In genomic region chr20:63789836-63790571, GRCh38 we compare ENCODE assay signal across 20 cellular contexts. TPM values are rescaled to one million over a fixed set of nuclear protein-coding genes. Genes with fewer than 3 reads are reported as not detected.
DNase-seq lines count a peak whose midpoint lies in the region; ATAC-seq, FAIRE-seq and TF ChIP-seq lines count a peak whose summit lies in the region.
"Had no signal": no experiment of that assay in that cellular context is flagged by ENCODE, and none has a peak within 500 bp of the region (broad histone marks: within the 10 kb centered on the region; RNA-seq: fewer than 3 reads in every experiment).

No MANE protein-coding gene starts in this region.

- peak overlapping the region in 7 of 12 donors; percentile 14 to 93 (median 75) for H3K27ac ChIP-seq in heart left ventricle
- H3K27ac ChIP-seq in K562 (ENCODE audit: extremely low read depth, low read depth, low read length) = no peak overlapping the region
- peak overlapping the region in 3 of 4 donors; percentile 21 to 34 (median 33) for H3K27ac ChIP-seq in gastrocnemius medialis
- H3K27ac ChIP-seq: C4-2B, SJCRH30 had no signal

- H3K27me3 Mint-ChIP-seq in activated T-helper 1 cell treated with anti-CD3 and anti-CD28 coated beads, Interleukin-12 subunit alpha, Interleukin-12 subunit beta, Interleukin-2, Interleukin-4 antibody, amounts not matched to agents 30 ng/mL and 10 ng/mL and 1 ng/mL, durations not matched to agents 14 hours and 24 hours and 36 hours (ENCODE audit: insufficient read depth) = peaks cover 7% of the 10 kb centered on the region

- H3K36me3 Mint-ChIP-seq in activated T-helper 1 cell treated with anti-CD3 and anti-CD28 coated beads, Interleukin-12 subunit alpha, Interleukin-12 subunit beta, Interleukin-2, Interleukin-4 antibody, amounts not matched to agents 30 ng/mL and 10 ng/mL and 1 ng/mL, durations not matched to agents 14 hours and 24 hours and 36 hours (ENCODE audit: low read depth) = no peaks in the 10 kb centered on the region
- H3K36me3 Mint-ChIP-seq: CD8-positive, alpha-beta memory T cell had no signal

- FAIRE-seq in K562 (lab: Jason Lieb, UNC) = no peak
- FAIRE-seq: RCC 7860 had no signal

- H3K4me3 Mint-ChIP-seq in activated T-helper 1 cell treated with anti-CD3 and anti-CD28 coated beads, Interleukin-12 subunit alpha, Interleukin-12 subunit beta, Interleukin-2, Interleukin-4 antibody, amounts not matched to agents 30 ng/mL and 10 ng/mL and 1 ng/mL, durations not matched to agents 14 hours and 24 hours and 36 hours = no peak overlapping the region
- H3K4me3 Mint-ChIP-seq: CD8-positive, alpha-beta memory T cell had no signal

- POLR2A ChIA-PET in K562 (lab: Yijun Ruan, JAX) = interaction anchor here (0.6 to 1.0 kb wide), 2 partner anchors 11 to 19 kb away, joined by 3 read pairs; no protein-coding TSS in a partner anchor

- DNase-seq in heart left ventricle (peak in 1 of 5 donors; percentile 22), left cardiac atrium (no peak), DMS53 (lab: John Stamatoyannopoulos, UW) (peak; percentile 89), K562 (ENCODE audit: extremely low read depth in 1 of 4, low spot score in 3 of 4) (no peak), gastrocnemius medialis (no peak), NCI-H524 (lab: John Stamatoyannopoulos, UW) (no peak)
- no peak for DNase-seq in activated T-helper 1 cell treated with anti-CD3 and anti-CD28 coated beads, Interleukin-12 subunit alpha, Interleukin-12 subunit beta, Interleukin-2, Interleukin-4 antibody, amounts not matched to agents 30 ng/mL and 10 ng/mL and 1 ng/mL, durations not matched to agents 14 hours and 24 hours and 36 hours (ENCODE audit: low spot score)
- DNase-seq: 8988T; CD8-positive, alpha-beta memory T cell; DMS79; Karpas-422; NCI-H1105 treated with DMSO at 0.1 percent for 48 hours; NCI-H2081 treated with DMSO at 0.1 percent for 48 hours; NCI-H2171 treated with DMSO at 0.1 percent for 48 hours; NCI-H526; OCI-M1; SJCRH30 had no signal

- no peak overlapping the region for H3K4me3 ChIP-seq in heart left ventricle
- H3K4me3 ChIP-seq in K562 = no peak overlapping the region
- H3K4me3 ChIP-seq in gastrocnemius medialis = no peak overlapping the region
- H3K4me3 ChIP-seq: HAP-1, SJCRH30 had no signal

- peak overlapping the region in 1 of 2 experiments; percentile 36; a peak in 1 of 4 replicates for H3K9ac ChIP-seq in K562 (ENCODE audit: insufficient read depth in 1 of 2, low read depth in 2 of 2, low read length in 2 of 2)

- TF ChIP-seq POLR2A in heart left ventricle (IDR thresholded peaks at IDR 0.05) (no peak), K562 (conservative IDR thresholded peaks at IDR 0.05) (no peak), gastrocnemius medialis (IDR thresholded peaks at IDR 0.05) (no peak)

- TF ChIP-seq RAD21 in K562 (CRISPR knock-in tag; conservative IDR thresholded peaks at IDR 0.05 in 1 of 2, IDR thresholded peaks at IDR 0.05 in 1 of 2) = no peak

- in situ Hi-C loops in K562 (cut with MboI) = no loop called here
- in situ Hi-C loops in gastrocnemius medialis (cut with MboI; ENCODE audit: low sequenced_read_pairs in 4 of 4) = loop anchor here in 2 of 4 donors (10.0 kb wide), 2 partner anchors 75 to 185 kb away; partner anchors contain the start of genes ABHD16B (in 1 of the 2), SAMD10 (in 1 of the 2) and TPD52L2 (in 1 of the 2)

- intact Hi-C loops in heart left ventricle (cut with DNase I) = loop anchor here (2.0 to 10.0 kb wide), 5 partner anchors 37 to 185 kb away; partner anchors contain the start of genes ABHD16B (in 5 of the 10), SAMD10 (in 4 of the 10) and ZBTB46 (in 2 of the 10)
- intact Hi-C loops in left cardiac atrium (cut with DNase I) = loop anchor here in 1 of 2 donors (5.0 kb wide), 1 partner anchor 72 kb away; the partner anchor contains the start of gene ABHD16B
- intact Hi-C loops in K562 (cut with micrococcal nuclease) = loop anchor here (10.0 kb wide), 2 partner anchors 85 to 185 kb away; partner anchors contain the start of genes ARFRP1, SAMD10 and ZGPAT
- intact Hi-C loops in gastrocnemius medialis (cut with DNase I; ENCODE audit: low total_unique reads) = no loop called here
- intact Hi-C loops in activated T-helper 1 cell treated with anti-CD3 and anti-CD28 coated beads, Interleukin-12 subunit alpha, Interleukin-12 subunit beta, Interleukin-2, Interleukin-4 antibody, amounts not matched to agents 30 ng/mL and 10 ng/mL and 1 ng/mL, durations not matched to agents 14 hours and 24 hours and 36 hours (cut with micrococcal nuclease) = loop anchor here (5.0 kb wide), 2 partner anchors 182 to 267 kb away; no protein-coding TSS in a partner anchor

- no peaks in the 10 kb centered on the region for H4K20me1 ChIP-seq in K562 (replicated peaks; ENCODE audit: control insufficient read depth, insufficient read depth, low read length)

- H3K4me1 Mint-ChIP-seq in activated T-helper 1 cell treated with anti-CD3 and anti-CD28 coated beads, Interleukin-12 subunit alpha, Interleukin-12 subunit beta, Interleukin-2, Interleukin-4 antibody, amounts not matched to agents 30 ng/mL and 10 ng/mL and 1 ng/mL, durations not matched to agents 14 hours and 24 hours and 36 hours (ENCODE audit: low read depth) = no peaks in the 10 kb centered on the region

- WGBS in heart left ventricle, 4 donors = 87 to 92% (median 89%) methylated on average over 50 to 57 of the region's 57 CpGs
- WGBS in K562 (ENCODE audit: insufficient coverage, low coverage, missing lambda C conversion rate) = 56% methylated on average over 46 of the region's 57 CpGs

- no peak overlapping the region for H3K4me2 ChIP-seq in K562 (ENCODE audit: insufficient read depth, low read length)

- ATAC-seq in heart left ventricle (no peak), left cardiac atrium (no peak), K562 (no peak), gastrocnemius medialis (no peak)

- peaks cover 4 to 73% (median 55%) of the 10 kb centered on the region in 12 donors for H3K4me1 ChIP-seq in heart left ventricle
- H3K4me1 ChIP-seq in K562 (replicated peaks in 1 of 2; ENCODE audit: control insufficient read depth in 2 of 2, insufficient read depth in 2 of 2, low read length in 2 of 2) = peaks cover 3 to 46% of the 10 kb centered on the region in 2 experiments; a peak in 3 of 5 replicates
- peaks cover 0 to 7% of the 10 kb centered on the region in 2 donors for H3K4me1 ChIP-seq in gastrocnemius medialis
- H3K4me1 ChIP-seq: HAP-1, SJCRH30 had no signal

- H3K27ac Mint-ChIP-seq in activated T-helper 1 cell treated with anti-CD3 and anti-CD28 coated beads, Interleukin-12 subunit alpha, Interleukin-12 subunit beta, Interleukin-2, Interleukin-4 antibody, amounts not matched to agents 30 ng/mL and 10 ng/mL and 1 ng/mL, durations not matched to agents 14 hours and 24 hours and 36 hours = no peak overlapping the region
- H3K27ac Mint-ChIP-seq: CD8-positive, alpha-beta memory T cell had no signal

- H2AFZ ChIP-seq in K562 (ENCODE audit: low read depth, low read length) = no peak overlapping the region

- BruUV-seq in K562 (replicated peaks; lab: Mats Ljungman, UMichigan) = no TSS peak

- H3K9me1 ChIP-seq in K562 (ENCODE audit: control insufficient read depth, insufficient read depth, low read length) = no peaks in the 10 kb centered on the region

- H3K36me3 ChIP-seq in heart left ventricle (peaks cover 0 to 36% (median 17%) of the 10 kb centered on the region in 9 donors), K562 (ENCODE audit: control insufficient read depth, insufficient read depth, low read length) (no peaks in the 10 kb centered on the region), gastrocnemius medialis (peaks cover 0 to 13% of the 10 kb centered on the region in 2 donors)
- H3K36me3 ChIP-seq: HAP-1, SJCRH30 had no signal

- TF ChIP-seq CTCF in heart left ventricle (IDR thresholded peaks at IDR 0.05) (no peak), K562 (IDR thresholded peaks at IDR 0.05 in 2 of 3, conservative IDR thresholded peaks at IDR 0.05 in 1 of 3; ENCODE audit: insufficient read depth in 2 of 3, low read depth in 1 of 3, low read length in 3 of 3) (no peak), gastrocnemius medialis (IDR thresholded peaks at IDR 0.05 in 4 of 5, conservative IDR thresholded peaks at IDR 0.05 in 1 of 5) (no peak)

- no peaks in the 10 kb centered on the region for H3K79me2 ChIP-seq in K562 (ENCODE audit: control insufficient read depth, insufficient read depth, low read length)

- H3K9me3 ChIP-seq in heart left ventricle (no peaks in the 10 kb centered on the region), K562 (replicated peaks; ENCODE audit: control insufficient read depth, insufficient read depth, low read depth, low read length) (no peaks in the 10 kb centered on the region; the same call in 1 of the 2 replicates), gastrocnemius medialis (no peaks in the 10 kb centered on the region)
- H3K9me3 ChIP-seq: HAP-1, SJCRH30 had no signal

- H3K9me3 Mint-ChIP-seq in activated T-helper 1 cell treated with anti-CD3 and anti-CD28 coated beads, Interleukin-12 subunit alpha, Interleukin-12 subunit beta, Interleukin-2, Interleukin-4 antibody, amounts not matched to agents 30 ng/mL and 10 ng/mL and 1 ng/mL, durations not matched to agents 14 hours and 24 hours and 36 hours = no peaks in the 10 kb centered on the region
- H3K9me3 Mint-ChIP-seq: CD8-positive, alpha-beta memory T cell had no signal

- CTCF ChIA-PET in K562 (lab: Yijun Ruan, JAX; ENCODE audit: low intra/inter-chr PET ratio) = no interaction called here

- H3K27me3 ChIP-seq in heart left ventricle (no peaks in the 10 kb centered on the region), K562 (ENCODE audit: control insufficient read depth in 2 of 2, insufficient read depth in 2 of 2, low read length in 2 of 2) (peaks cover 3 to 39% of the 10 kb centered on the region in 2 experiments; a peak in 3 of 5 replicates), gastrocnemius medialis (no peaks in the 10 kb centered on the region)

- TF ChIP-seq EP300 in K562 (IDR thresholded peaks at IDR 0.05; ENCODE audit: low read length) = no peak

RNA-seq across cellular contexts. Expression of gene ZBTB46, which starts 41.1 kb away (rescaled TPM):
- total RNA-seq in heart left ventricle = 10 to 100 TPM; 11.2 to 27.4 (median 14.4) TPM
- polyA plus RNA-seq in heart left ventricle = 1 to 10 TPM; 6.6 to 8.2 TPM
- 10 to 100 TPM; 12.7 to 17.0 TPM for total RNA-seq in left cardiac atrium
- total RNA-seq in K562 (2011; cell fraction: chromatin; rRNA removed; ENCODE audit: low replicate concordance) = 6.4 and 23.8 TPM in 2 replicates
- 8.2 and 11.0 TPM in 2 replicates for total RNA-seq in K562 (2011; cell fraction: nucleolus; rRNA removed)
- total RNA-seq in K562 (2011; cell fraction: nucleoplasm; rRNA removed) = 6.0 and 7.5 TPM in 2 replicates
- total RNA-seq in K562 (2014; rRNA removed) = 2.2 and 2.6 TPM in 2 replicates
- 0.38 and 0.40 TPM in 2 replicates for total RNA-seq in K562 (2014; rRNA removed; fragmentation: Illumina TruSeq; extraction: Trizol)
- total RNA-seq in K562 (2015; rRNA removed; fragmentation: Illumina TruSeq; extraction: Trizol) = 2.3 TPM in 2 replicates
- 4.1 and 4.6 TPM in 2 replicates for total RNA-seq in K562 (2021)
- 1.1 and 1.7 TPM in 2 replicates for polyA plus RNA-seq in K562 (2011; rRNA removed)
- polyA plus RNA-seq in K562 (2011; cell fraction: cytosol; rRNA removed) = 1.7 and 3.0 TPM in 2 replicates
- 4.8 and 8.1 TPM in 2 replicates for polyA plus RNA-seq in K562 (2011; cell fraction: nucleus; rRNA removed)
- polyA plus RNA-seq in K562 (2012) = 2.3 and 3.0 TPM in 2 replicates
- polyA plus RNA-seq in K562 (2014; fragmentation: Illumina TruSeq; extraction: Trizol) = 0.39 and 1.1 TPM in 2 replicates
- under 1 TPM; 0.29 to 0.58 TPM for polyA plus RNA-seq in K562 (2014; fragmentation: Nextera tagmentation; extraction: Ambion mirVana)
- polyA plus RNA-seq in K562 (2014; rRNA removed) = 1.3 and 2.0 TPM in 2 replicates
- polyA minus RNA-seq in K562 (2011; rRNA and poly(A)+ RNA removed) = 13.0 and 13.5 TPM in 2 replicates
- polyA minus RNA-seq in K562 (2011; cell fraction: cytosol; rRNA and poly(A)+ RNA removed) = 14.3 and 18.7 TPM in 2 replicates
- 4.2 and 5.1 TPM in 2 replicates for polyA minus RNA-seq in K562 (2011; cell fraction: nucleus; rRNA and poly(A)+ RNA removed)
- total RNA-seq in gastrocnemius medialis = 1 to 10 TPM; 4.3 to 7.1 (median 5.6) TPM
- 1.1 and 1.2 TPM in 2 replicates for total RNA-seq in activated T-helper 1 cell treated with anti-CD3 and anti-CD28 coated beads, Interleukin-12 subunit alpha, Interleukin-12 subunit beta, Interleukin-2, Interleukin-4 antibody, amounts not matched to agents 30 ng/mL and 10 ng/mL and 1 ng/mL, durations not matched to agents 14 hours and 24 hours and 36 hours

RNA-seq across cellular contexts. Expression of gene SLC2A4RG, which starts 50.4 kb away (rescaled TPM):
- total RNA-seq in heart left ventricle (10 to 100 TPM; 41.4 to 82.5 (median 70.7) TPM), left cardiac atrium (10 to 100 TPM; 47.9 to 71.0 TPM), K562 (2014; rRNA removed) (62.7 and 92.2 TPM in 2 replicates), K562 (2014; rRNA removed; fragmentation: Illumina TruSeq; extraction: Trizol) (8.2 and 8.3 TPM in 2 replicates), K562 (2015; rRNA removed; fragmentation: Illumina TruSeq; extraction: Trizol) (26.5 and 28.3 TPM in 2 replicates), K562 (2021) (97.3 and 104 TPM in 2 replicates), gastrocnemius medialis (10 to 100 TPM; 26.0 to 58.7 (median 39.1) TPM)
- polyA plus RNA-seq in heart left ventricle (10 to 100 TPM; 18.3 to 80.3 TPM), K562 (2011; rRNA removed) (29.5 and 48.0 TPM in 2 replicates), K562 (2014; fragmentation: Illumina TruSeq; extraction: Trizol) (10.3 and 24.9 TPM in 2 replicates), K562 (2014; fragmentation: Nextera tagmentation; extraction: Ambion mirVana) (1 to 10 TPM in 1 of 2 experiments, under 1 TPM in 1; 0.34 to 1.1 TPM), K562 (2014; rRNA removed) (62.6 and 84.4 TPM in 2 replicates)
- 22.0 and 60.9 TPM in 2 replicates for total RNA-seq in K562 (2011; cell fraction: chromatin; rRNA removed; ENCODE audit: low replicate concordance)
- total RNA-seq in K562 (2011; cell fraction: nucleolus; rRNA removed) = 104 and 105 TPM in 2 replicates
- total RNA-seq in K562 (2011; cell fraction: nucleoplasm; rRNA removed) = 35.7 and 41.6 TPM in 2 replicates
- 27.4 and 73.4 TPM in 2 replicates for polyA plus RNA-seq in K562 (2011; cell fraction: cytosol; rRNA removed)
- 238 and 316 TPM in 2 replicates for polyA plus RNA-seq in K562 (2011; cell fraction: nucleus; rRNA removed)
- 65.5 and 70.1 TPM in 2 replicates for polyA plus RNA-seq in K562 (2012)
- 1.6 and 4.4 TPM in 2 replicates for polyA minus RNA-seq in K562 (2011; rRNA and poly(A)+ RNA removed)
- polyA minus RNA-seq in K562 (2011; cell fraction: cytosol; rRNA and poly(A)+ RNA removed) = 14.8 and 20.6 TPM in 2 replicates
- polyA minus RNA-seq in K562 (2011; cell fraction: nucleus; rRNA and poly(A)+ RNA removed) = 47.3 and 53.0 TPM in 2 replicates
- total RNA-seq in activated T-helper 1 cell treated with anti-CD3 and anti-CD28 coated beads, Interleukin-12 subunit alpha, Interleukin-12 subunit beta, Interleukin-2, Interleukin-4 antibody, amounts not matched to agents 30 ng/mL and 10 ng/mL and 1 ng/mL, durations not matched to agents 14 hours and 24 hours and 36 hours = 34.7 and 38.3 TPM in 2 replicates

RNA-seq across cellular contexts. Expression of gene LIME1, which starts 53.5 kb away (rescaled TPM):
- total RNA-seq in heart left ventricle (1 to 10 TPM in 8 of 9 donors, under 1 TPM in 1; 0.95 to 7.1 (median 3.4) TPM), left cardiac atrium (1 to 10 TPM; 3.6 to 3.7 TPM), K562 (2014; rRNA removed) (9.5 and 12.7 TPM in 2 replicates), K562 (2014; rRNA removed; fragmentation: Illumina TruSeq; extraction: Trizol) (0.11 and 0.32 TPM in 2 replicates), K562 (2015; rRNA removed; fragmentation: Illumina TruSeq; extraction: Trizol) (2.7 and 2.8 TPM in 2 replicates), K562 (2021) (9.3 and 10.2 TPM in 2 replicates), gastrocnemius medialis (1 to 10 TPM; 2.0 to 6.3 (median 4.1) TPM)
- polyA plus RNA-seq in heart left ventricle (1 to 10 TPM; 2.2 to 4.4 TPM), K562 (2011; rRNA removed) (1.5 and 3.9 TPM in 2 replicates), K562 (2014; fragmentation: Illumina TruSeq; extraction: Trizol) (0.83 and 2.3 TPM in 2 replicates), K562 (2014; fragmentation: Nextera tagmentation; extraction: Ambion mirVana) (not detected), K562 (2014; rRNA removed) (17.1 and 20.2 TPM in 2 replicates)
- 6.7 and 27.9 TPM in 2 replicates for total RNA-seq in K562 (2011; cell fraction: chromatin; rRNA removed; ENCODE audit: low replicate concordance)
- total RNA-seq in K562 (2011; cell fraction: nucleolus; rRNA removed) = 29.6 and 36.2 TPM in 2 replicates
- 12.0 and 12.1 TPM in 2 replicates for total RNA-seq in K562 (2011; cell fraction: nucleoplasm; rRNA removed)
- 4.5 and 15.8 TPM in 2 replicates for polyA plus RNA-seq in K562 (2011; cell fraction: cytosol; rRNA removed)
- polyA plus RNA-seq in K562 (2011; cell fraction: nucleus; rRNA removed) = 37.1 and 90.0 TPM in 2 replicates
- polyA plus RNA-seq in K562 (2012) = 5.5 and 10.7 TPM in 2 replicates
- polyA minus RNA-seq in K562 (2011; rRNA and poly(A)+ RNA removed) = 0.06 and 0.25 TPM in 2 replicates
- 1.2 and 1.5 TPM in 2 replicates for polyA minus RNA-seq in K562 (2011; cell fraction: cytosol; rRNA and poly(A)+ RNA removed)
- polyA minus RNA-seq in K562 (2011; cell fraction: nucleus; rRNA and poly(A)+ RNA removed) = 4.7 and 7.7 TPM in 2 replicates
- total RNA-seq in activated T-helper 1 cell treated with anti-CD3 and anti-CD28 coated beads, Interleukin-12 subunit alpha, Interleukin-12 subunit beta, Interleukin-2, Interleukin-4 antibody, amounts not matched to agents 30 ng/mL and 10 ng/mL and 1 ng/mL, durations not matched to agents 14 hours and 24 hours and 36 hours = 12.1 TPM in 2 replicates
